Comparison of ENCODE assay signal across 7 cellular contexts in the genomic region with DNA sequence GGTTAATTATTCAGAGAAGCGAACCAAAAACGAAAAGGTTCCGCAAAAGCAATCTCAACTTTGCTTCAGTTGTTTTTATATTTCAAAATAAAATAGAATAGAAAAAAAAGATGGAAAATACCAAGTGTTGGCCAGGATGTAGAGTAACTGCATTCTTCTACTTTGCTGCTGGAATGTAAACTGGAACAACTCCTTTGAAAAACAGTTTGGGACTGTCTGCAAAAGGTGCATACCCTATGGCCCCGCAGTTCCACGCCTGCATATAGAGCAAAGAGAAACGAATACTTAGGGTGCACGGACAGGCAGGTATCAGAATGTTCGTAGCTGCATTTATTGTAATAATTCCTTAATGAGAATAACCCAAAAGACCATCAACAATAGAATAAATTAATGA. TPM values are rescaled to one million over a fixed set of nuclear protein-coding genes. Genes with fewer than 3 reads are reported as not detected.
DNase-seq lines count a peak whose midpoint lies in the region; ATAC-seq and TF ChIP-seq lines count a peak whose summit lies in the region.

No MANE protein-coding gene starts in this region.

- POLR2A ChIA-PET in WTC11 (lab: Charles Lee): interaction anchor here (1.2 to 2.1 kb wide), 3 partner anchors 39 to 66 kb away, joined by 3 to 22 read pairs (median 4); a partner anchor contains a TSS

- CTCF ChIA-PET in WTC11 (lab: Charles Lee): interaction anchor here (1.5 kb wide), 1 partner anchor 16 kb away, joined by 7 read pairs; no protein-coding TSS in a partner anchor

- in situ Hi-C loops in KBM-7 (cut with MboI; ENCODE audit: low pct_unique_long_range_greater_than_20kb, low sequenced_read_pairs): no loop called here

- WGBS in iPS DF 6.9 (ENCODE audit: insufficient coverage, insufficient read length): no CpG with 5 or more reads among the region's 8 CpGs

- no peaks in the 10 kb centered on the region for H3K36me3 ChIP-seq in iPS DF 6.9 (ENCODE audit: control insufficient read depth, insufficient read depth, low read length)

- H3K27ac Mint-ChIP-seq in HFFc6 (peak overlapping the region; percentile 94), WTC11 (peak overlapping the region; percentile 100)
- peak overlapping the region; percentile 94 for H3K27ac Mint-ChIP-seq in stimulated activated memory B cell treated with anti-CD40 and anti-IgM and Interleukin-4, amounts not matched to agents 10 μg/mL and 1 μg/mL and 100 μg/mL, for 72 hours

- H3K4me3 Mint-ChIP-seq in HFFc6 (peak overlapping the region; percentile 97), WTC11 (peak overlapping the region; percentile 94)
- peak overlapping the region; percentile 99 for H3K4me3 Mint-ChIP-seq in stimulated activated memory B cell treated with anti-CD40 and anti-IgM and Interleukin-4, amounts not matched to agents 10 μg/mL and 1 μg/mL and 100 μg/mL, for 72 hours

- DNase-seq in HFFc6 (no peak), WTC11 (ENCODE audit: low spot score) (no peak), iPS DF 6.9 (ENCODE audit: low read depth, low spot score) (no peak), KBM-7 (no peak), NCI-H2081 treated with DMSO at 0.1 percent for 48 hours (lab: John Stamatoyannopoulos, UW) (no peak)

- H3K4me3 ChIP-seq in iPS DF 6.9 (ENCODE audit: low read length): peak overlapping the region; percentile 94; the same call in 1 of the 2 replicates

- peaks cover 6% of the 10 kb centered on the region for H3K27me3 Mint-ChIP-seq in HFFc6 (ENCODE audit: insufficient read depth)
- H3K27me3 Mint-ChIP-seq in WTC11 (ENCODE audit: low read depth): no peaks in the 10 kb centered on the region
- H3K27me3 Mint-ChIP-seq in stimulated activated memory B cell treated with anti-CD40 and anti-IgM and Interleukin-4, amounts not matched to agents 10 μg/mL and 1 μg/mL and 100 μg/mL, for 72 hours: no peaks in the 10 kb centered on the region

- H3K27me3 ChIP-seq in iPS DF 6.9 (ENCODE audit: control insufficient read depth, insufficient read depth, low read length): no peaks in the 10 kb centered on the region

- TF ChIP-seq CTCF in HFFc6 (IDR thresholded peaks at IDR 0.05) (no peak), WTC11 (IDR thresholded peaks at IDR 0.05) (no peak)

- H3K9me3 ChIP-seq in iPS DF 6.9 (ENCODE audit: control insufficient read depth, insufficient read depth, low read length): no peaks in the 10 kb centered on the region

- no peaks in the 10 kb centered on the region for H3K4me1 ChIP-seq in iPS DF 6.9 (ENCODE audit: control insufficient read depth, insufficient read depth, low read length)

- H3K27ac ChIP-seq in iPS DF 6.9 (ENCODE audit: low read length): no peak overlapping the region

- ATAC-seq in WTC11: no peak
- no peak for ATAC-seq in stimulated activated memory B cell treated with anti-CD40 and anti-IgM and Interleukin-4, amounts not matched to agents 10 μg/mL and 1 μg/mL and 100 μg/mL, for 72 hours
- ATAC-seq in HG03378 (IDR thresholded peaks at IDR 0.05; ENCODE audit: unreplicated experiment): no peak

- peaks cover 10% of the 10 kb centered on the region; the same call in 1 of the 2 replicates for H3K9me3 Mint-ChIP-seq in HFFc6
- peaks cover 10% of the 10 kb centered on the region for H3K9me3 Mint-ChIP-seq in WTC11
- no peaks in the 10 kb centered on the region for H3K9me3 Mint-ChIP-seq in stimulated activated memory B cell treated with anti-CD40 and anti-IgM and Interleukin-4, amounts not matched to agents 10 μg/mL and 1 μg/mL and 100 μg/mL, for 72 hours

- H3K4me1 Mint-ChIP-seq in HFFc6 (ENCODE audit: low read depth): peaks cover 66% of the 10 kb centered on the region
- peaks cover 45% of the 10 kb centered on the region for H3K4me1 Mint-ChIP-seq in WTC11
- peaks cover 10% of the 10 kb centered on the region for H3K4me1 Mint-ChIP-seq in stimulated activated memory B cell treated with anti-CD40 and anti-IgM and Interleukin-4, amounts not matched to agents 10 μg/mL and 1 μg/mL and 100 μg/mL, for 72 hours

- peaks cover 33% of the 10 kb centered on the region for H3K36me3 Mint-ChIP-seq in HFFc6 (ENCODE audit: low read depth)
- peaks cover 11% of the 10 kb centered on the region for H3K36me3 Mint-ChIP-seq in WTC11
- H3K36me3 Mint-ChIP-seq in stimulated activated memory B cell treated with anti-CD40 and anti-IgM and Interleukin-4, amounts not matched to agents 10 μg/mL and 1 μg/mL and 100 μg/mL, for 72 hours: peaks cover 5% of the 10 kb centered on the region

TF ChIP-seq in WTC11, 78 proteins besides CTCF, POLR2A, EP300 and RAD21:
- no peak for TF ChIP-seq NR2C2 (CRISPR knock-in tag; IDR thresholded peaks at IDR 0.05)
- TF ChIP-seq, protein P1, sequence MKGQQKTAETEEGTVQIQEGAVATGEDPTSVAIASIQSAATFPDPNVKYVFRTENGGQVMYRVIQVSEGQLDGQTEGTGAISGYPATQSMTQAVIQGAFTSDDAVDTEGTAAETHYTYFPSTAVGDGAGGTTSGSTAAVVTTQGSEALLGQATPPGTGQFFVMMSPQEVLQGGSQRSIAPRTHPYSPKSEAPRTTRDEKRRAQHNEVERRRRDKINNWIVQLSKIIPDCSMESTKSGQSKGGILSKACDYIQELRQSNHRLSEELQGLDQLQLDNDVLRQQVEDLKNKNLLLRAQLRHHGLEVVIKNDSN (CRISPR knock-in tag; IDR thresholded peaks at IDR 0.05): no peak

RNA-seq across cellular contexts. Expression of a gene that starts 0.6 kb away (rescaled TPM):
- total RNA-seq in HFFc6 (2021; fragmentation: NEBNext Ultra II Directional; extraction: Animal tissue kit (Norgen Biotek cat#: 25700)): 10 to 100 TPM; 23.1 to 30.3 (median 28.9) TPM
- total RNA-seq in WTC11 (2021): 11.3 to 14.8 TPM (median 14.5 TPM) in 3 replicates

RNA-seq across cellular contexts. Expression of a gene that starts 50.6 kb away (rescaled TPM):
- total RNA-seq in HFFc6 (2021; fragmentation: NEBNext Ultra II Directional; extraction: Animal tissue kit (Norgen Biotek cat#: 25700)): 10 to 100 TPM; 26.2 to 31.6 (median 28.3) TPM
- total RNA-seq in WTC11 (2021): 7.5 to 8.0 TPM (median 8.0 TPM) in 3 replicates
